Comparison of ENCODE assay signal across 26 cellular contexts in the genomic region with DNA sequence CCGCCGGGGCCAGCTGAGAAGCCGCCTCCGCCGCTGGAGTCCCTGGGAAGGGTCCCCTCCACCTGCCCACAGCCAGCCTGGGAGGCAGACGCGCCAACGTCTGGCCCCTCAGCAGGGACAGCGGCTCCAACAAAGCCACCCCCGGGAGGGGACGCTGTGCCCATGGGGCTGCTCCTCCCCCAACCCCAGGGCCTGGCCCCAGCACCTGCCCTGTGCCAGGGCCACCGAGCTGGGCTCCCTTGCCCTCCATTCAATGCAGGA. TPM values are rescaled to one million over a fixed set of nuclear protein-coding genes. Genes with fewer than 3 reads are reported as not detected.
"Had no signal": no experiment of that assay in that cellular context is flagged by ENCODE, and none has a peak within 500 bp of the region (broad histone marks: within the 10 kb centered on the region; RNA-seq: fewer than 3 reads in every experiment).

No MANE protein-coding gene starts in this region.

- H3K27ac ChIP-seq: epithelial cell of prostate, esophagus muscularis mucosa, gastrocnemius medialis, heart right ventricle, parathyroid adenoma, right atrium auricular region, sigmoid colon, skin epidermis, stomach, thoracic aorta, transverse colon had no signal

- H3K9ac ChIP-seq: parathyroid adenoma had no signal

- H3K9me3 ChIP-seq: esophagus muscularis mucosa, gastrocnemius medialis, heart right ventricle, right atrium auricular region, sigmoid colon, stomach, thoracic aorta, transverse colon had no signal

- H3K36me3 ChIP-seq: esophagus muscularis mucosa, gastrocnemius medialis, heart right ventricle, right atrium auricular region, sigmoid colon, stomach, thoracic aorta, transverse colon had no signal

- H3K4me3 ChIP-seq: esophagus muscularis mucosa, gastrocnemius medialis, heart right ventricle, lung, right atrium auricular region, sigmoid colon, skin epidermis, stomach, thoracic aorta, transverse colon had no signal

- ATAC-seq: effector memory CD8-positive, alpha-beta T cell; gastrocnemius medialis; heart right ventricle; left colon; left ventricle myocardium superior; natural killer cell treated with Interleukin-12 subunit alpha and Interleukin-12 subunit beta and Interleukin-15 and Interleukin-18, amount 100 ng/mL, for 72 hours had no signal

- DNase-seq: effector memory CD8-positive, alpha-beta T cell; gastrocnemius medialis; heart right ventricle; hypothalamus; left colon; left ventricle myocardium superior; mesenchymal stem cell; midbrain; sigmoid colon; stimulated activated naive CD4-positive, alpha-beta T cell; stomach; substantia nigra; transverse colon had no signal

- H3K4me1 ChIP-seq: gastrocnemius medialis, parathyroid adenoma, transverse colon had no signal

RNA-seq across cellular contexts. Expression of a gene that starts 6.1 kb away (rescaled TPM):
- total RNA-seq: fibroblast of villous mesenchyme; gastrocnemius medialis; kidney epithelial cell; left colon; left ventricle myocardium superior; lung; natural killer cell treated with Interleukin-12 subunit alpha and Interleukin-12 subunit beta and Interleukin-15 and Interleukin-18, amount 100 ng/mL, for 72 hours; omental fat pad; pulmonary artery endothelial cell; right atrium auricular region; transverse colon; ureter had no signal
- polyA plus RNA-seq: heart right ventricle, lung, sigmoid colon, stomach had no signal
